ENCODE assay signal across 24 cellular contexts in the genomic region with DNA sequence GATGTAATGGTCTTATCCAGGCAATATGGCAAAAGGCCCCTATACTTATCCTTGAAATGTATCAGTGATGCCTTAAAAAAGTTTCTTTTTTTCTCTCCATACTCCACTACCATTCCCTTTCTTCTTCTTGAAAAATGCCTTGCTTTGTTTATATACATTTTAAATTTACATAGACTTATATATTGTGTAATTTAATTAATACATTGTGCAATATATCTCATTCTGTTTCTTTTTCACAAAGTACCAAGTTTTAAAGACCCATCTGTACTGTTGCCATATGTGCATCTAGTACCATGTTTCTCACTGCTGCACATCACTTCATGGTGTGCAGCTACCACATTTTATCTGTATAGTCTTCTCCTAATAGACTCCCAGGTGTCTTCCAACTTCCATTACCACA. TPM values are rescaled to one million over a fixed set of nuclear protein-coding genes. Genes with fewer than 3 reads are reported as not detected.
DNase-seq lines count a peak whose midpoint lies in the region; ATAC-seq, FAIRE-seq and TF ChIP-seq lines count a peak whose summit lies in the region.
"Had no signal": no experiment of that assay in that cellular context is flagged by ENCODE, and none has a peak within 500 bp of the region (broad histone marks: within the 10 kb centered on the region; RNA-seq: fewer than 3 reads in every experiment).

No MANE protein-coding gene starts in this region.

- no peaks in the 10 kb centered on the region for H3K36me3 ChIP-seq in K562 (ENCODE audit: control insufficient read depth, insufficient read depth, low read length)
- no peaks in the 10 kb centered on the region for H3K36me3 ChIP-seq in keratinocyte (ENCODE audit: control insufficient read depth in 2 of 2, extremely low read depth in 1 of 2, insufficient read depth in 2 of 2, low read length in 2 of 2)
- no peaks in the 10 kb centered on the region for H3K36me3 ChIP-seq in lower lobe of right lung
- H3K36me3 ChIP-seq: BE2C, BLaER1 had no signal

- DNase-seq in HTR-8/SVneo (ENCODE audit: insufficient read length, low spot score), result no peak
- DNase-seq in K562 (ENCODE audit: extremely low read depth in 1 of 4, low spot score in 3 of 4), result no peak
- DNase-seq in keratinocyte (ENCODE audit: low read depth, low spot score), result no peak
- DNase-seq in lower lobe of right lung, result no peak
- DNase-seq in D721Med (ENCODE audit: insufficient read length, low spot score), result no peak
- DNase-seq in HUDEP-2 (lab: John Stamatoyannopoulos, UW; ENCODE audit: unreplicated experiment in 76 of 76), result no peak
- no peak for DNase-seq in cerebellar cortex (ENCODE audit: low spot score)
- DNase-seq: 8988T; ACHN; BE2C; C1 segment of cervical spinal cord; CD4-positive, alpha-beta memory T cell; CD4-positive, CD25-positive, alpha-beta regulatory T cell; CD8-positive, alpha-beta memory T cell; COR-L47; DMS79 treated with DMSO at 0.1 percent for 48 hours; GF-D8 had no signal

- no peaks in the 10 kb centered on the region for H3K27me3 ChIP-seq in K562 (ENCODE audit: control insufficient read depth in 2 of 2, insufficient read depth in 2 of 2, low read length in 2 of 2)
- H3K27me3 ChIP-seq in keratinocyte (ENCODE audit: control insufficient read depth, extremely low read depth, insufficient read depth, low read length), result no peaks in the 10 kb centered on the region
- H3K27me3 ChIP-seq in lower lobe of right lung (ENCODE audit: low read depth), result no peaks in the 10 kb centered on the region
- H3K27me3 ChIP-seq: BLaER1 had no signal

- no peaks in the 10 kb centered on the region for H3K9me3 ChIP-seq in K562 (replicated peaks; ENCODE audit: control insufficient read depth, insufficient read depth, low read depth, low read length)
- no peaks in the 10 kb centered on the region for H3K9me3 ChIP-seq in keratinocyte (ENCODE audit: control insufficient read depth, low read depth, low read length)
- no peaks in the 10 kb centered on the region for H3K9me3 ChIP-seq in lower lobe of right lung
- H3K9me3 ChIP-seq: BE2C, BLaER1 had no signal

- no peak for TF ChIP-seq RAD21 in K562 (CRISPR knock-in tag; conservative IDR thresholded peaks at IDR 0.05 in 1 of 2, IDR thresholded peaks at IDR 0.05 in 1 of 2)

- TF ChIP-seq EP300 in K562 (IDR thresholded peaks at IDR 0.05; ENCODE audit: low read length), result no peak

- H3K9ac ChIP-seq in K562 (ENCODE audit: insufficient read depth in 1 of 2, low read depth in 2 of 2, low read length in 2 of 2) (no peak overlapping the region), keratinocyte (ENCODE audit: control insufficient read depth, extremely low read depth, insufficient read depth, low read length) (no peak overlapping the region)
- H3K9ac ChIP-seq: BLaER1 had no signal

- BruUV-seq in K562 (replicated peaks; lab: Mats Ljungman, UMichigan), result no TSS peak

- H3K27ac ChIP-seq in K562 (ENCODE audit: extremely low read depth, low read depth, low read length) (no peak overlapping the region), keratinocyte (ENCODE audit: control insufficient read depth, insufficient read depth, low read length) (no peak overlapping the region), lower lobe of right lung (no peak overlapping the region)
- H3K27ac ChIP-seq: BLaER1 had no signal

- H2AFZ ChIP-seq in K562 (ENCODE audit: low read depth, low read length) (no peak overlapping the region), keratinocyte (ENCODE audit: control insufficient read depth, low read length) (no peak overlapping the region)

- H3K9me1 ChIP-seq in K562 (ENCODE audit: control insufficient read depth, insufficient read depth, low read length) (no peaks in the 10 kb centered on the region), keratinocyte (ENCODE audit: control insufficient read depth, extremely low read depth, insufficient read depth, low read length) (no peaks in the 10 kb centered on the region)

- FAIRE-seq in HTR-8/SVneo (lab: Jason Lieb, UNC) (peak; percentile 42), K562 (lab: Jason Lieb, UNC) (no peak), keratinocyte (lab: Jason Lieb, UNC) (peak; percentile 23), D721Med (lab: Jason Lieb, UNC) (no peak)
- FAIRE-seq: A204.1, G401.6, GM12891 had no signal

- H3K4me3 ChIP-seq in K562 (no peak overlapping the region), keratinocyte (ENCODE audit: control insufficient read depth in 2 of 3, extremely low read depth in 1 of 3, insufficient read depth in 2 of 3, low read depth in 1 of 3, low read length in 3 of 3) (no peak overlapping the region), lower lobe of right lung (no peak overlapping the region)
- H3K4me3 ChIP-seq: BLaER1 had no signal

- no peak for TF ChIP-seq POLR2A in K562 (conservative IDR thresholded peaks at IDR 0.05)

- H3K4me2 ChIP-seq in K562 (ENCODE audit: insufficient read depth, low read length), result no peak overlapping the region
- no peak overlapping the region for H3K4me2 ChIP-seq in keratinocyte (ENCODE audit: control insufficient read depth, extremely low read depth, insufficient read depth, low read depth, low read length)
- H3K4me2 ChIP-seq: BLaER1 had no signal

- intact Hi-C loops in K562 (cut with micrococcal nuclease), result no loop called here
- intact Hi-C loops in lower lobe of right lung (cut with DNase I), result no loop called here

- no peaks in the 10 kb centered on the region for H4K20me1 ChIP-seq in K562 (replicated peaks; ENCODE audit: control insufficient read depth, insufficient read depth, low read length)
- H4K20me1 ChIP-seq in keratinocyte (ENCODE audit: control insufficient read depth, extremely low read depth, insufficient read depth, low read length), result no peaks in the 10 kb centered on the region
- H4K20me1 ChIP-seq: BLaER1 had no signal

- POLR2A ChIA-PET in K562 (lab: Yijun Ruan, JAX), result no interaction called here

- no peaks in the 10 kb centered on the region for H3K4me1 ChIP-seq in K562 (replicated peaks in 1 of 2; ENCODE audit: control insufficient read depth in 2 of 2, insufficient read depth in 2 of 2, low read length in 2 of 2)
- no peaks in the 10 kb centered on the region for H3K4me1 ChIP-seq in keratinocyte (ENCODE audit: control insufficient read depth, extremely low read depth, insufficient read depth, low read length)
- H3K4me1 ChIP-seq in lower lobe of right lung, result no peaks in the 10 kb centered on the region
- H3K4me1 ChIP-seq: BE2C, BLaER1 had no signal

- in situ Hi-C loops in K562 (cut with MboI), result no loop called here

- no peak for ATAC-seq in K562
- ATAC-seq in lower lobe of right lung, result no peak

- H3K79me2 ChIP-seq in K562 (ENCODE audit: control insufficient read depth, insufficient read depth, low read length) (no peaks in the 10 kb centered on the region), keratinocyte (ENCODE audit: control insufficient read depth, insufficient read depth, low read length) (no peaks in the 10 kb centered on the region)

- dilution Hi-C loops in keratinocyte (cut with MboI; ENCODE audit: extremely low pct_ligation_motif_present, low sequenced_read_pairs), result no loop called here

- no peak for TF ChIP-seq CTCF in K562 (IDR thresholded peaks at IDR 0.05 in 2 of 3, conservative IDR thresholded peaks at IDR 0.05 in 1 of 3; ENCODE audit: insufficient read depth in 2 of 3, low read depth in 1 of 3, low read length in 3 of 3)
- no peak for TF ChIP-seq CTCF in keratinocyte (optimal IDR thresholded peaks at IDR 0.05 in 1 of 3, IDR thresholded peaks at IDR 0.05 in 1 of 3, conservative IDR thresholded peaks at IDR 0.05 in 1 of 3; ENCODE audit: extremely low read depth in 1 of 3, insufficient read depth in 2 of 3, low read length in 3 of 3)
- TF ChIP-seq CTCF in lower lobe of right lung (IDR thresholded peaks at IDR 0.05), result no peak
- TF ChIP-seq CTCF in D721Med (IDR thresholded peaks at IDR 0.05; ENCODE audit: insufficient read depth, missing control alignments), result no peak

- CTCF ChIA-PET in K562 (lab: Yijun Ruan, JAX; ENCODE audit: low intra/inter-chr PET ratio), result no interaction called here

RNA-seq across cellular contexts. Expression of a gene that starts 7.5 kb away (rescaled TPM):
- total RNA-seq in K562 (2011; cell fraction: chromatin; rRNA removed; ENCODE audit: low replicate concordance), result not detected in 2 replicates
- not detected in 2 replicates for total RNA-seq in K562 (2011; cell fraction: nucleolus; rRNA removed)
- total RNA-seq in K562 (2011; cell fraction: nucleoplasm; rRNA removed), result not detected in 2 replicates
- total RNA-seq in K562 (2014; rRNA removed), result not detected in 2 replicates
- total RNA-seq in K562 (2014; rRNA removed; fragmentation: Illumina TruSeq; extraction: Trizol), result not detected in 2 replicates
- total RNA-seq in K562 (2015; rRNA removed; fragmentation: Illumina TruSeq; extraction: Trizol), result not detected in 2 replicates
- total RNA-seq in K562 (2021), result not detected in 2 replicates
- not detected in 2 replicates for polyA plus RNA-seq in K562 (2011; rRNA removed)
- not detected in 2 replicates for polyA plus RNA-seq in K562 (2011; cell fraction: cytosol; rRNA removed)
- polyA plus RNA-seq in K562 (2011; cell fraction: nucleus; rRNA removed), result not detected in 2 replicates
- polyA plus RNA-seq in K562 (2012), result not detected in 2 replicates
- polyA plus RNA-seq in K562 (2014; fragmentation: Illumina TruSeq; extraction: Trizol), result not detected in 2 replicates
- not detected for polyA plus RNA-seq in K562 (2014; fragmentation: Nextera tagmentation; extraction: Ambion mirVana)
- polyA plus RNA-seq in K562 (2014; rRNA removed), result not detected in 2 replicates
- not detected in 2 replicates for polyA minus RNA-seq in K562 (2011; rRNA and poly(A)+ RNA removed)
- not detected in 2 replicates for polyA minus RNA-seq in K562 (2011; cell fraction: cytosol; rRNA and poly(A)+ RNA removed)
- not detected in 2 replicates for polyA minus RNA-seq in K562 (2011; cell fraction: nucleus; rRNA and poly(A)+ RNA removed)
- polyA plus RNA-seq in keratinocyte, result 0.09 to 0.33 TPM in 2 of 3 replicates, not detected in the other
- not detected for polyA plus RNA-seq in keratinocyte (2011; ENCODE audit: low read depth)
- not detected in 2 replicates for polyA plus RNA-seq in keratinocyte (2011; cell fraction: cytosol; rRNA removed)
- 0.04 and 0.15 TPM in 2 replicates for polyA plus RNA-seq in keratinocyte (2011; cell fraction: nucleus; rRNA removed)
- 0.13 TPM in 1 of 2 replicates, not detected in the other for polyA plus RNA-seq in keratinocyte (2012; ENCODE audit: low replicate concordance)
- polyA minus RNA-seq in keratinocyte, result 0.72 TPM in 1 of 3 replicates, not detected in the others
- not detected for polyA minus RNA-seq in keratinocyte (2011; cell fraction: cytosol; rRNA and poly(A)+ RNA removed)
- not detected in 2 replicates for polyA minus RNA-seq in keratinocyte (2011; cell fraction: nucleus; rRNA and poly(A)+ RNA removed)
- 0.44 TPM for total RNA-seq in lower lobe of right lung
- total RNA-seq: CD4-positive, alpha-beta memory T cell; CD4-positive, CD25-positive, alpha-beta regulatory T cell; CD8-positive, alpha-beta memory T cell had no signal
- polyA plus RNA-seq: CD4-positive, alpha-beta memory T cell; CD4-positive, CD25-positive, alpha-beta regulatory T cell; CD8-positive, alpha-beta memory T cell had no signal

RNA-seq across cellular contexts. Expression of a gene that starts 11.7 kb away (rescaled TPM):
- total RNA-seq in K562 (2011; cell fraction: chromatin; rRNA removed; ENCODE audit: low replicate concordance), result not detected in 2 replicates
- not detected in 2 replicates for total RNA-seq in K562 (2011; cell fraction: nucleolus; rRNA removed)
- not detected in 2 replicates for total RNA-seq in K562 (2011; cell fraction: nucleoplasm; rRNA removed)
- not detected in 2 replicates for total RNA-seq in K562 (2014; rRNA removed)
- total RNA-seq in K562 (2014; rRNA removed; fragmentation: Illumina TruSeq; extraction: Trizol), result not detected in 2 replicates
- not detected in 2 replicates for total RNA-seq in K562 (2015; rRNA removed; fragmentation: Illumina TruSeq; extraction: Trizol)
- total RNA-seq in K562 (2021), result not detected in 2 replicates
- not detected in 2 replicates for polyA plus RNA-seq in K562 (2011; rRNA removed)
- polyA plus RNA-seq in K562 (2011; cell fraction: cytosol; rRNA removed), result not detected in 2 replicates
- polyA plus RNA-seq in K562 (2011; cell fraction: nucleus; rRNA removed), result not detected in 2 replicates
- not detected in 2 replicates for polyA plus RNA-seq in K562 (2012)
- polyA plus RNA-seq in K562 (2014; fragmentation: Illumina TruSeq; extraction: Trizol), result not detected in 2 replicates
- polyA plus RNA-seq in K562 (2014; fragmentation: Nextera tagmentation; extraction: Ambion mirVana), result not detected
- not detected in 2 replicates for polyA plus RNA-seq in K562 (2014; rRNA removed)
- polyA minus RNA-seq in K562 (2011; rRNA and poly(A)+ RNA removed), result not detected in 2 replicates
- not detected in 2 replicates for polyA minus RNA-seq in K562 (2011; cell fraction: cytosol; rRNA and poly(A)+ RNA removed)
- polyA minus RNA-seq in K562 (2011; cell fraction: nucleus; rRNA and poly(A)+ RNA removed), result not detected in 2 replicates
- polyA plus RNA-seq in keratinocyte, result not detected in 3 replicates
- not detected for polyA plus RNA-seq in keratinocyte (2011; ENCODE audit: low read depth)
- not detected in 2 replicates for polyA plus RNA-seq in keratinocyte (2011; cell fraction: cytosol; rRNA removed)
- not detected in 2 replicates for polyA plus RNA-seq in keratinocyte (2011; cell fraction: nucleus; rRNA removed)
- not detected in 2 replicates for polyA plus RNA-seq in keratinocyte (2012; ENCODE audit: low replicate concordance)
- not detected in 3 replicates for polyA minus RNA-seq in keratinocyte
- polyA minus RNA-seq in keratinocyte (2011; cell fraction: cytosol; rRNA and poly(A)+ RNA removed), result not detected
- not detected in 2 replicates for polyA minus RNA-seq in keratinocyte (2011; cell fraction: nucleus; rRNA and poly(A)+ RNA removed)
- not detected for total RNA-seq in lower lobe of right lung
- total RNA-seq: A673; CD4-positive, alpha-beta memory T cell; CD4-positive, CD25-positive, alpha-beta regulatory T cell; CD8-positive, alpha-beta memory T cell had no signal
- polyA plus RNA-seq: AG04450; CD14-positive monocyte; CD4-positive, alpha-beta memory T cell; CD4-positive, CD25-positive, alpha-beta regulatory T cell; CD8-positive, alpha-beta memory T cell had no signal
